In genomic region chr6:28888097-28888496, GRCh38 we compare ENCODE assay signal across 7 cellular contexts.
"Had no signal": no experiment of that assay in that cellular context is flagged by ENCODE, and none has a peak within 500 bp of the region (broad histone marks: within the 10 kb centered on the region; RNA-seq: fewer than 3 reads in every experiment).

No MANE protein-coding gene starts in this region.

- H3K9me3 ChIP-seq: HAP-1 had no signal

- H3K36me3 ChIP-seq: HAP-1 had no signal

- FAIRE-seq: HTR-8/SVneo had no signal

- ATAC-seq: HCT116 had no signal

- H3K27ac ChIP-seq: GM23248 had no signal

- H3K9ac ChIP-seq: GM23248 had no signal

- H3K4me1 ChIP-seq: HAP-1 had no signal

- H3K4me3 ChIP-seq: GM23248, HAP-1 had no signal

- DNase-seq: GM23248, GOT3, H7, KG1 had no signal

- H2AFZ ChIP-seq: GM23248 had no signal
